ENCODE assay signal across 15 cellular contexts in genomic region chr7:43058271-43059066, GRCh38. TPM values are rescaled to one million over a fixed set of nuclear protein-coding genes. Genes with fewer than 3 reads are reported as not detected.
A peak's percentile ranks its signal among the peaks of the same experiment; 100 is the strongest.
DNase-seq lines count a peak whose midpoint lies in the region; ATAC-seq and TF ChIP-seq lines count a peak whose summit lies in the region.
"Had no signal": no experiment of that assay in that cellular context is flagged by ENCODE, and none has a peak within 500 bp of the region (broad histone marks: within the 10 kb centered on the region; RNA-seq: fewer than 3 reads in every experiment).

No MANE protein-coding gene starts in this region.

- no peak for TF ChIP-seq POLR2A in spleen (IDR thresholded peaks at IDR 0.05)

- no peaks in the 10 kb centered on the region for H3K27me3 Mint-ChIP-seq in stimulated activated memory B cell treated with anti-CD40 and anti-IgM and Interleukin-4, amounts not matched to agents 10 μg/mL and 1 μg/mL and 100 μg/mL, for 72 hours

- intact Hi-C loops in spleen (cut with DNase I; ENCODE audit: low total_unique reads): no loop called here

- no peaks in the 10 kb centered on the region for H3K36me3 Mint-ChIP-seq in stimulated activated memory B cell treated with anti-CD40 and anti-IgM and Interleukin-4, amounts not matched to agents 10 μg/mL and 1 μg/mL and 100 μg/mL, for 72 hours

- no peaks in the 10 kb centered on the region for H3K36me3 ChIP-seq in spleen

- no peak overlapping the region for H3K4me3 Mint-ChIP-seq in stimulated activated memory B cell treated with anti-CD40 and anti-IgM and Interleukin-4, amounts not matched to agents 10 μg/mL and 1 μg/mL and 100 μg/mL, for 72 hours

- DNase-seq in fibroblast of villous mesenchyme (ENCODE audit: low read depth) (no peak), RKO (ENCODE audit: low spot score) (no peak), spleen (no peak)
- DNase-seq in stimulated activated CD4-positive, alpha-beta T cell treated with anti-CD3 and anti-CD28 coated beads, Interleukin-12 subunit alpha, Interleukin-12 subunit beta, amount 100 ng/mL, for 4 hours: no peak
- DNase-seq: activated gamma-delta T cell treated with Interleukin-2 at 50 U/mL for 16 hours; DMS 273 treated with DMSO at 0.1 percent for 48 hours; Kasumi-1; midbrain; stimulated activated naive CD4-positive, alpha-beta T cell had no signal

- no peak overlapping the region for H3K27ac Mint-ChIP-seq in stimulated activated memory B cell treated with anti-CD40 and anti-IgM and Interleukin-4, amounts not matched to agents 10 μg/mL and 1 μg/mL and 100 μg/mL, for 72 hours

- WGBS in spleen, 5 donors: 75 to 82% (median 79%) methylated on average over 5 of the region's 5 CpGs

- H3K27me3 ChIP-seq in spleen (replicated peaks in 1 of 7): peaks cover 0 to 9% (median 0%) of the 10 kb centered on the region in 7 donors

- H3K27ac ChIP-seq in spleen: no peak overlapping the region
- H3K27ac ChIP-seq: VCaP had no signal

- ATAC-seq in GM18517 (IDR thresholded peaks at IDR 0.05; ENCODE audit: unreplicated experiment): peak; percentile 40
- ATAC-seq in GM21447 (IDR thresholded peaks at IDR 0.05; ENCODE audit: unreplicated experiment): peak; percentile 70
- peak; percentile 70 for ATAC-seq in HG03342 (IDR thresholded peaks at IDR 0.05; ENCODE audit: unreplicated experiment)
- no peak for ATAC-seq in stimulated activated memory B cell treated with anti-CD40 and anti-IgM and Interleukin-4, amounts not matched to agents 10 μg/mL and 1 μg/mL and 100 μg/mL, for 72 hours

- no peaks in the 10 kb centered on the region for H3K4me1 ChIP-seq in spleen

- H3K4me3 ChIP-seq in fibroblast of villous mesenchyme (ENCODE audit: low read depth, low read length) (peak overlapping the region; percentile 2), spleen (no peak overlapping the region)

- H3K4me1 Mint-ChIP-seq in stimulated activated memory B cell treated with anti-CD40 and anti-IgM and Interleukin-4, amounts not matched to agents 10 μg/mL and 1 μg/mL and 100 μg/mL, for 72 hours: peaks cover 11% of the 10 kb centered on the region

- H3K9me3 Mint-ChIP-seq in stimulated activated memory B cell treated with anti-CD40 and anti-IgM and Interleukin-4, amounts not matched to agents 10 μg/mL and 1 μg/mL and 100 μg/mL, for 72 hours: no peaks in the 10 kb centered on the region

- H3K9me3 ChIP-seq in spleen: no peaks in the 10 kb centered on the region

- TF ChIP-seq CTCF in fibroblast of villous mesenchyme (IDR thresholded peaks at IDR 0.05; ENCODE audit: insufficient read depth, low read depth, low read length) (no peak), spleen (IDR thresholded peaks at IDR 0.05 in 8 of 11, conservative IDR thresholded peaks at IDR 0.05 in 3 of 11) (no peak)

RNA-seq across cellular contexts. Expression of gene HECW1, which starts 54.0 kb away (rescaled TPM):
- total RNA-seq in fibroblast of villous mesenchyme: 1.7 and 3.2 TPM in 2 replicates
- total RNA-seq in spleen: 1 to 10 TPM in 1 of 7 donors, under 1 TPM in 5, not detected in 1; 0.09 to 1.5 (median 0.51) TPM
- polyA plus RNA-seq in spleen: under 1 TPM; 0.03 to 0.06 (median 0.04) TPM
- total RNA-seq: glomerular endothelial cell had no signal
